ENCODE assay signal across 8 cellular contexts in the genomic region with DNA sequence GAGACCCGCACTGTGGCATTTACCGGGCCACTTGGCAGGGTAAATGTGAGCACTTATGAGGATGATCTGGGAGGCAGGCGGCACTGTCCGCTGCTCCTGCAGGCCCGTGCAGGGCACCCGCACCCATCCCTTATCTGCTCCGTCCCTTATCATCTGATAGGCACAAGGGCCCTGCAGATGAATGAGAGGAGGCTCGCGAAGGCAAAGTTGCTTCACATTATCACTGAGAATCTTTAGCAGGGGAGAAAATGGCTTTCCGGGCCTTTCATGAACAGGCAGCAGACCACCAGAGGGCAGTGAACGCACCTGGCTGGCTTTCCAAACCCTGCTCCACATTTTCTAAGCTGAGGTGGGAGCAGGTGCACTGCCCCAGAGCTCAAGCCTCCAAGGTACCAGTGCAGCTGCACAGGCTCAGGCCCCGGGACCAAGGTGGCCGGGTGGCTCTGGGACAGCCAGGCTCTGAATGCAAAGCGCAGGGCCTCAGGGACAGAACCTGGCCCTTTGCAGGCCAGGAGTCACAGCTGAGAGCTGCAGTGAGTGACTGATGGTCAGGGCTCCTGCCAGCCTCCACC.
A peak's percentile ranks its signal among the peaks of the same experiment; 100 is the strongest.
DNase-seq lines count a peak whose midpoint lies in the region; ATAC-seq and TF ChIP-seq lines count a peak whose summit lies in the region.

No MANE protein-coding gene starts in this region.

- no peak overlapping the region for H2AFZ ChIP-seq in PC-3 (ENCODE audit: low read length)

- no peaks in the 10 kb centered on the region for H4K20me1 ChIP-seq in PC-3 (ENCODE audit: low read length)

- CTCF ChIA-PET in PC-3 (lab: Charles Lee): interaction anchor here (0.6 to 1.6 kb wide), 7 partner anchors 10 to 284 kb away, joined by 3 to 24 read pairs (median 4); partner anchors contain the start of gene SHANK2

- no TSS peak for BruUV-seq in PC-3 (replicated peaks; lab: Mats Ljungman, UMichigan)

- peak; percentile 87 for TF ChIP-seq CTCF in PC-3 (conservative IDR thresholded peaks at IDR 0.05; ENCODE audit: low read depth, low read length)
- TF ChIP-seq CTCF in ascending aorta (IDR thresholded peaks at IDR 0.05): peak in 1 of 3 experiments; percentile 31

- ATAC-seq in PC-3: peak; percentile 81
- no peak for ATAC-seq in GM21390 (IDR thresholded peaks at IDR 0.05; ENCODE audit: unreplicated experiment)
- ATAC-seq in HG03520 (IDR thresholded peaks at IDR 0.05; ENCODE audit: unreplicated experiment): no peak

- no peaks in the 10 kb centered on the region for H3F3A ChIP-seq in PC-3 (ENCODE audit: low read length, unreplicated experiment)

- H3K4me2 ChIP-seq in PC-3 (ENCODE audit: low read length): no peak overlapping the region

- H3K79me2 ChIP-seq in PC-3 (ENCODE audit: low read length): no peaks in the 10 kb centered on the region

- POLR2A ChIA-PET in PC-3 (lab: Charles Lee; ENCODE audit: unreplicated experiment): no interaction called here

- H3K9me3 ChIP-seq in PC-3 (ENCODE audit: low read length): no peaks in the 10 kb centered on the region
- no peaks in the 10 kb centered on the region for H3K9me3 ChIP-seq in ascending aorta

- no peak overlapping the region for H3K9ac ChIP-seq in PC-3 (ENCODE audit: low read length)

- peak; percentile 26 for DNase-seq in Caki2 (ENCODE audit: low read depth)
- DNase-seq in HT1080 (ENCODE audit: low read depth): peak; percentile 34
- DNase-seq in PC-3: peak; percentile 63
- DNase-seq in glomerular visceral epithelial cell (ENCODE audit: extremely low spot score): peak; percentile 24
- no peak for DNase-seq in COLO829 (ENCODE audit: low spot score)
- no peak for DNase-seq in ascending aorta (ENCODE audit: low spot score in 2 of 2)

- H3K4me1 ChIP-seq in PC-3 (ENCODE audit: insufficient read depth, low read length): no peaks in the 10 kb centered on the region
- H3K4me1 ChIP-seq in ascending aorta: no peaks in the 10 kb centered on the region

- H3K36me3 ChIP-seq in PC-3 (ENCODE audit: low read depth, low read length) (peaks cover 4% of the 10 kb centered on the region; the same call in 1 of the 2 replicates), ascending aorta (no peaks in the 10 kb centered on the region)

- no peak overlapping the region for H3K4me3 ChIP-seq in PC-3 (ENCODE audit: low read length)
- no peak overlapping the region for H3K4me3 ChIP-seq in ascending aorta

- H3K27ac ChIP-seq in PC-3 (ENCODE audit: low read length) (no peak overlapping the region), ascending aorta (no peak overlapping the region)

- H3K27me3 ChIP-seq in PC-3 (ENCODE audit: low read length) (no peaks in the 10 kb centered on the region), ascending aorta (no peaks in the 10 kb centered on the region)

- H3K9me2 ChIP-seq in PC-3 (replicated peaks; ENCODE audit: low read length): no peaks in the 10 kb centered on the region

- in situ Hi-C loops in Caki2 (cut with HindIII; ENCODE audit: low pct_unique_long_range_greater_than_20kb, low sequenced_read_pairs): no loop called here

- intact Hi-C loops in PC-3 (cut with micrococcal nuclease) (loop anchor here (1.0 to 2.0 kb wide), 4 partner anchors 166 to 286 kb away; partner anchors contain the start of gene SHANK2), ascending aorta (cut with DNase I) (no loop called here)

Comparison
In these comparisons a context has a peak if more than half of its experiments do, and no peak if none do; other contexts are left out.
1. DNase-seq: peak in Caki2 (single experiment), HT1080 (single experiment), PC-3 (single experiment) and glomerular visceral epithelial cell (single experiment); none in COLO829 (single experiment) and ascending aorta (0 of 2).